Comparison of ENCODE assay signal across 8 cellular contexts in genomic region chr3:107235923-107236315, GRCh38.
DNase-seq lines count a peak whose midpoint lies in the region; ATAC-seq and TF ChIP-seq lines count a peak whose summit lies in the region.

No MANE protein-coding gene starts in this region.

- H3K27ac Mint-ChIP-seq in T-cell = peak overlapping the region in 1 of 2 donors; percentile 11
- H3K27ac Mint-ChIP-seq in central memory CD8-positive, alpha-beta T cell (ENCODE audit: low read depth) = no peak overlapping the region

- 6% methylated on average over 5 of the region's 5 CpGs for whole genome bisulfite sequencing in smooth muscle cell (ENCODE audit: low lambda C conversion rate)

- peak overlapping the region; percentile 57 for H3K27ac ChIP-seq in ACC112 (ENCODE audit: low read depth, low read length)
- peak overlapping the region; percentile 34 for H3K27ac ChIP-seq in smooth muscle cell (ENCODE audit: low read depth)

- TF ChIP-seq CTCF in GM12875 (IDR thresholded peaks at IDR 0.05; ENCODE audit: borderline replicate concordance, insufficient read depth, low read depth, low read length) = peak; percentile 53; the same call in 1 of the 2 replicates
- TF ChIP-seq CTCF in smooth muscle cell (IDR thresholded peaks at IDR 0.05; ENCODE audit: borderline replicate concordance, insufficient read depth, poor library complexity, severe bottlenecking) = peak; percentile 91

- POLR2A ChIA-PET in T-cell (lab: Charles Lee) = interaction anchor here (0.5 to 0.6 kb wide), 4 partner anchors 201 to 309 kb away, joined by 3 to 5 read pairs (median 4); no protein-coding TSS in a partner anchor

- peaks cover 11 to 13% (median 13%) of the 10 kb centered on the region in 3 donors for H3K4me1 Mint-ChIP-seq in T-cell
- H3K4me1 Mint-ChIP-seq in central memory CD8-positive, alpha-beta T cell = peaks cover 14% of the 10 kb centered on the region

- ATAC-seq in HG02852 (IDR thresholded peaks at IDR 0.05; ENCODE audit: unreplicated experiment) (peak; percentile 63), T-cell (replicated peaks in 1 of 4) (peak; percentile 61 to 72 (median 66))
- peak; percentile 54 for ATAC-seq in central memory CD8-positive, alpha-beta T cell (replicated peaks; ENCODE audit: extremely low read depth, poor library complexity, severe bottlenecking)

- H2AFZ ChIP-seq in ACC112 (ENCODE audit: low read length, unreplicated experiment) = peak overlapping the region; percentile 99
- H2AFZ ChIP-seq in smooth muscle cell (ENCODE audit: low read depth) = peak overlapping the region; percentile 85

- no peaks in the 10 kb centered on the region for H3K9me3 Mint-ChIP-seq in T-cell
- H3K9me3 Mint-ChIP-seq in central memory CD8-positive, alpha-beta T cell = no peaks in the 10 kb centered on the region

- H3F3A ChIP-seq in smooth muscle cell (ENCODE audit: low read depth) = no peaks in the 10 kb centered on the region

- H3K4me1 ChIP-seq in ACC112 (ENCODE audit: control insufficient read depth, insufficient read depth, low read length, unreplicated experiment) (peaks cover 36% of the 10 kb centered on the region), smooth muscle cell (ENCODE audit: low read depth) (no peaks in the 10 kb centered on the region)

- H3K4me3 ChIP-seq in ACC112 (ENCODE audit: low read depth, low read length) (peak overlapping the region; percentile 82), GM12875 (ENCODE audit: low read depth, low read length) (no peak overlapping the region), smooth muscle cell (peak overlapping the region; percentile 57)

- H3K9me3 ChIP-seq in smooth muscle cell (replicated peaks; ENCODE audit: low read depth) = no peaks in the 10 kb centered on the region

- peak; percentile 61 for DNase-seq in NCI-H146 treated with DMSO at 0.1 percent for 48 hours (lab: John Stamatoyannopoulos, UW; ENCODE audit: unreplicated experiment)
- DNase-seq in T-cell = peak in 30 of 34 experiments; percentile 2 to 59 (median 32)
- DNase-seq in central memory CD8-positive, alpha-beta T cell (ENCODE audit: low spot score in 2 of 2) = peak; percentile 19 to 37
- peak; percentile 77 for DNase-seq in islet precursor cell
- no peak for DNase-seq in smooth muscle cell (lab: John Stamatoyannopoulos, UW; ENCODE audit: unreplicated experiment)

- H3K27me3 Mint-ChIP-seq in T-cell = peaks cover 4 to 8% of the 10 kb centered on the region in 2 donors
- peaks cover 15% of the 10 kb centered on the region for H3K27me3 Mint-ChIP-seq in central memory CD8-positive, alpha-beta T cell

- peak overlapping the region; percentile 83 for H3K4me2 ChIP-seq in smooth muscle cell

- H3K36me3 ChIP-seq in ACC112 (ENCODE audit: insufficient read depth, low read length) (no peaks in the 10 kb centered on the region), smooth muscle cell (ENCODE audit: low read depth) (no peaks in the 10 kb centered on the region)

- no peaks in the 10 kb centered on the region for H3K36me3 Mint-ChIP-seq in T-cell
- H3K36me3 Mint-ChIP-seq in central memory CD8-positive, alpha-beta T cell (ENCODE audit: insufficient read depth) = peaks cover 5% of the 10 kb centered on the region

- H3K27me3 ChIP-seq in ACC112 (ENCODE audit: insufficient read depth, low read length) (no peaks in the 10 kb centered on the region), smooth muscle cell (ENCODE audit: low read depth) (no peaks in the 10 kb centered on the region)

- peaks cover 18% of the 10 kb centered on the region for H3K79me2 ChIP-seq in ACC112 (ENCODE audit: control insufficient read depth, insufficient read depth, low read length, unreplicated experiment)
- H3K79me2 ChIP-seq in smooth muscle cell (ENCODE audit: low read depth) = no peaks in the 10 kb centered on the region

- H3K4me3 Mint-ChIP-seq in T-cell = peak overlapping the region; percentile 52 to 67 (median 59)
- H3K4me3 Mint-ChIP-seq in central memory CD8-positive, alpha-beta T cell = peak overlapping the region; percentile 14

- no peaks in the 10 kb centered on the region for H4K20me1 ChIP-seq in smooth muscle cell (ENCODE audit: low read depth)

- CTCF ChIA-PET in T-cell (lab: Charles Lee) = interaction anchor here (0.5 to 2.2 kb wide), 33 partner anchors 10 to 1679 kb away, joined by 3 to 18 read pairs (median 4); no protein-coding TSS in a partner anchor

- H3K9ac ChIP-seq in smooth muscle cell (ENCODE audit: low read depth) = peak overlapping the region; percentile 45
